15 cellular contexts compared by ENCODE assay signal in the genomic region with DNA sequence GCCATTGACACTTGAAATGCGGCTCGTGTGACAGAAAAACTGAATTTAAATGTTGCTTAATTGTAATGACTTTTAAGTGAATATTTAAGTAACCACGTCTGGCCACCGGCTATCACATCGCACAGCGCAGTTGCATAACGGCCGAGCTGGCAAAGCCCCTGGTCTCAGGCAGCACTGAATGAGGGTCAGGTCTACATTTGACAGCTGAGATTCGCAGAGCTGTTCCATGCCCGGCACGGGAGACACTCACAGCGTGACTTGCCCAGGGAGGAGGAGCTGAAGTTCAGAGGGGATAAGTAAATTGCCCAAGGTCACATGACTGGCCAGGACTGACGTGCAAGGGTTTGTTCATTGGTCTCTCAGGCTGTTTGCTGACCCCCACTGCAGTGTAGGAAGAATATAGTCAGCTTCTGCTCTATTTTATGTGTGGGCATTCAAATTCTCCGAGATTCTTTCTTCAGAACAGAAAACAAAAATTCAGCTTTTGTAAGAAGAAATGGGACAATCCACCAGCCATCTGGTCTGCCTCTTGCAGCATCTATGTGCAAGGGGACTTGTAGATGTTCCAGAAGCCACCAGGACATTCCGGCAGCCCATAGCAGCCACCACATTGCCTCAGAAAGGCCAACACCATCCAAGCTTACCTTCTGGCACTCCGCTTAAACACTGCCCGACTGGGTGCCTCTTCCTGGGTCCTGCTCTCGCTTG. TPM values are rescaled to one million over a fixed set of nuclear protein-coding genes. Genes with fewer than 3 reads are reported as not detected.
A peak's percentile ranks its signal among the peaks of the same experiment; 100 is the strongest.
DNase-seq lines count a peak whose midpoint lies in the region; ATAC-seq and TF ChIP-seq lines count a peak whose summit lies in the region.
"Had no signal": no experiment of that assay in that cellular context is flagged by ENCODE, and none has a peak within 500 bp of the region (broad histone marks: within the 10 kb centered on the region; RNA-seq: fewer than 3 reads in every experiment).

No MANE protein-coding gene starts in this region.

- no peaks in the 10 kb centered on the region for H3K36me3 Mint-ChIP-seq in natural killer cell treated with Interleukin-12 subunit alpha and Interleukin-12 subunit beta and Interleukin-15 and Interleukin-18, amount 100 ng/mL, for 72 hours
- H3K36me3 Mint-ChIP-seq in natural killer cell: no peaks in the 10 kb centered on the region
- H3K36me3 Mint-ChIP-seq in nephron (ENCODE audit: low read depth): no peaks in the 10 kb centered on the region

- in situ Hi-C loops in brain microvascular endothelial cell (cut with HindIII; ENCODE audit: low pct_ligation_motif_present, low sequenced_read_pairs): no loop called here

- no peaks in the 10 kb centered on the region for H3K9me3 Mint-ChIP-seq in natural killer cell treated with Interleukin-12 subunit alpha and Interleukin-12 subunit beta and Interleukin-15 and Interleukin-18, amount 100 ng/mL, for 72 hours
- H3K9me3 Mint-ChIP-seq in natural killer cell: no peaks in the 10 kb centered on the region
- no peaks in the 10 kb centered on the region for H3K9me3 Mint-ChIP-seq in nephron

- H3K4me3 Mint-ChIP-seq in natural killer cell treated with Interleukin-12 subunit alpha and Interleukin-12 subunit beta and Interleukin-15 and Interleukin-18, amount 100 ng/mL, for 72 hours: no peak overlapping the region
- no peak overlapping the region for H3K4me3 Mint-ChIP-seq in natural killer cell
- no peak overlapping the region for H3K4me3 Mint-ChIP-seq in nephron
- H3K4me3 Mint-ChIP-seq: activated CD4-positive, alpha-beta T cell treated with anti-CD3 and anti-CD28 coated beads for 36 hours had no signal

- no peak overlapping the region for H3K27ac Mint-ChIP-seq in natural killer cell treated with Interleukin-12 subunit alpha and Interleukin-12 subunit beta and Interleukin-15 and Interleukin-18, amount 100 ng/mL, for 72 hours
- H3K27ac Mint-ChIP-seq in natural killer cell (no peak overlapping the region), nephron (peak overlapping the region in 2 of 3 experiments; percentile 19 to 94)
- H3K27ac Mint-ChIP-seq: activated CD4-positive, alpha-beta T cell treated with anti-CD3 and anti-CD28 coated beads for 36 hours had no signal

- no peak overlapping the region for H3K4me3 ChIP-seq in brain microvascular endothelial cell (ENCODE audit: low read depth, low read length)
- H3K4me3 ChIP-seq: body of pancreas had no signal

- intact Hi-C loops in natural killer cell (cut with micrococcal nuclease): no loop called here

- no peaks in the 10 kb centered on the region for H3K36me3 ChIP-seq in brain microvascular endothelial cell (replicated peaks)
- H3K36me3 ChIP-seq: neutrophil had no signal

- TF ChIP-seq CTCF in natural killer cell (IDR thresholded peaks at IDR 0.05) (no peak), brain microvascular endothelial cell (IDR thresholded peaks at IDR 0.05; ENCODE audit: low read depth, low read length, missing control alignments) (no peak), nephron (IDR thresholded peaks at IDR 0.05; ENCODE audit: unreplicated experiment in 3 of 3) (no peak)

- peak; percentile 18 for DNase-seq in natural killer cell treated with Interleukin-12 subunit alpha and Interleukin-12 subunit beta and Interleukin-15 and Interleukin-18, amount 100 ng/mL, for 72 hours (ENCODE audit: low spot score)
- no peak for DNase-seq in natural killer cell
- DNase-seq in brain microvascular endothelial cell: no peak
- DNase-seq in activated naive CD4-positive, alpha-beta T cell treated with anti-CD3 and anti-CD28 coated beads, Interleukin-2, amount 50 U/mL, for 16 hours: no peak
- DNase-seq: activated T-cell treated with anti-CD3 and anti-CD28 coated beads, Interleukin-2, amount 50 U/mL, for 1 hour; DMS79 had no signal

- H3K27ac ChIP-seq in brain microvascular endothelial cell: peak overlapping the region; percentile 87
- H3K27ac ChIP-seq: body of pancreas, neutrophil had no signal

- H3K27me3 Mint-ChIP-seq in natural killer cell treated with Interleukin-12 subunit alpha and Interleukin-12 subunit beta and Interleukin-15 and Interleukin-18, amount 100 ng/mL, for 72 hours: peaks cover 0 to 3% of the 10 kb centered on the region in 2 donors
- H3K27me3 Mint-ChIP-seq in natural killer cell (ENCODE audit: low read depth in 2 of 2) (no peaks in the 10 kb centered on the region), nephron (ENCODE audit: low read depth) (peaks cover 14% of the 10 kb centered on the region)
- H3K27me3 Mint-ChIP-seq: activated CD4-positive, alpha-beta T cell treated with anti-CD3 and anti-CD28 coated beads for 36 hours had no signal

- H3K27me3 ChIP-seq in brain microvascular endothelial cell (replicated peaks): no peaks in the 10 kb centered on the region
- H3K27me3 ChIP-seq: body of pancreas, neutrophil had no signal

- ATAC-seq in natural killer cell treated with Interleukin-12 subunit alpha and Interleukin-12 subunit beta and Interleukin-15 and Interleukin-18, amount 100 ng/mL, for 72 hours: no peak
- no peak for ATAC-seq in natural killer cell
- ATAC-seq in GM19328 (IDR thresholded peaks at IDR 0.05; ENCODE audit: unreplicated experiment): no peak
- no peak for ATAC-seq in GM21423 (IDR thresholded peaks at IDR 0.05; ENCODE audit: unreplicated experiment)
- no peak for ATAC-seq in HG02885 (IDR thresholded peaks at IDR 0.05; ENCODE audit: poor library complexity, unreplicated experiment)
- ATAC-seq: activated CD4-positive, alpha-beta T cell treated with anti-CD3 and anti-CD28 coated beads for 36 hours; body of pancreas; left colon had no signal

- H3K4me1 Mint-ChIP-seq in natural killer cell treated with Interleukin-12 subunit alpha and Interleukin-12 subunit beta and Interleukin-15 and Interleukin-18, amount 100 ng/mL, for 72 hours (ENCODE audit: low read depth in 2 of 2): no peaks in the 10 kb centered on the region
- H3K4me1 Mint-ChIP-seq in natural killer cell: no peaks in the 10 kb centered on the region
- peaks cover 48% of the 10 kb centered on the region for H3K4me1 Mint-ChIP-seq in nephron
- H3K4me1 Mint-ChIP-seq: activated CD4-positive, alpha-beta T cell treated with anti-CD3 and anti-CD28 coated beads for 36 hours had no signal

RNA-seq across cellular contexts. Expression of gene COL5A1, which starts 17.3 kb away (rescaled TPM):
- total RNA-seq in natural killer cell treated with Interleukin-12 subunit alpha and Interleukin-12 subunit beta and Interleukin-15 and Interleukin-18, amount 100 ng/mL, for 72 hours: not detected
- total RNA-seq in natural killer cell: under 1 TPM; 0.11 to 0.28 (median 0.23) TPM
- total RNA-seq: MCF 10A had no signal

Comparison
In these comparisons a context has a peak if more than half of its experiments do, and no peak if none do; other contexts are left out.
1. H3K27ac Mint-ChIP-seq: peak in nephron (2 of 3); none in natural killer cell treated with Interleukin-12 subunit alpha and Interleukin-12 subunit beta and Interleukin-15 and Interleukin-18, amount 100 ng/mL, for 72 hours (0 of 2) and natural killer cell (0 of 2).